8 cellular contexts compared by ENCODE assay signal in the genomic region with DNA sequence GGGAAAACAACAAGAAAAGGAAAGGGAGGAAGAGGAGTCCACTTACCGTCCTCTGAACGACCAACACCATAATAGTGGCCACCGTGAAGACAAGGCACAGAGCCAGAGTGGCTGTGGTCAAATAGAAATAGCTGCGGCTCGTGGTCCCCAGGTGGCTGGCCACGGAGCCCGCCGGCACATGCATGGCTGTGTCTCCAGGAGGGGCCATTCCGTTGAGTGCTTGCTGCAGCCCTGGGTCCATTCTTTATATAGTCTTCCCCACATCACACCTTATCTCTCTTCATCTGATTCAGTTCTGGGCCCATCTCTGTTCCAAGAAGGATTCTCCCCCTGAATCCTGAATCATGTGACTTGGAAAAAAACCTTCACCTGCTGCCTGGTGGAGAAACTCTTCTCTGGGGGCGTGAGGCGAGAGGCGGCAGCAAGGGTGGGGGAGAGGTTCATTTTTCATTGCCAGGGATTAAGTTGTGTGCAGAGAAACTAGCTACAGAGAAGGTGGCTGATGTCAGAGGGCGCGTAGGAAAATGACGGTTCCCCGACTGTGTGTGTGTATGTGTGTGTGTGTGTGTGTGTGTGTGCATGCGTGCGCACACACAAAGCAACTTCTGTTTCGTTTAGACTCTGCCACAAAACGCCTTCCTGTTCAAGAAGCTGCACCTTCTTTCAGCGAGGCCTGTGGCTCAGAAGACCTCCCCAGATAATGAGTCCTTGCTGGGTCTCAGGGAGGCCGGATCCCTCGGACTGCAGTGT. TPM values are rescaled to one million over a fixed set of nuclear protein-coding genes. Genes with fewer than 3 reads are reported as not detected.
DNase-seq lines count a peak whose midpoint lies in the region; ATAC-seq lines count a peak whose summit lies in the region.
"Had no signal": no experiment of that assay in that cellular context is flagged by ENCODE, and none has a peak within 500 bp of the region (broad histone marks: within the 10 kb centered on the region; RNA-seq: fewer than 3 reads in every experiment).

A gene with protein sequence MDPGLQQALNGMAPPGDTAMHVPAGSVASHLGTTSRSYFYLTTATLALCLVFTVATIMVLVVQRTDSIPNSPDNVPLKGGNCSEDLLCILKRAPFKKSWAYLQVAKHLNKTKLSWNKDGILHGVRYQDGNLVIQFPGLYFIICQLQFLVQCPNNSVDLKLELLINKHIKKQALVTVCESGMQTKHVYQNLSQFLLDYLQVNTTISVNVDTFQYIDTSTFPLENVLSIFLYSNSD (minus strand): TSS at position 529 of the 750 bp plus-strand sequence. CDS start 288 bp downstream, at position 241.

- no peaks in the 10 kb centered on the region for H3K27me3 Mint-ChIP-seq in activated T-cell treated with anti-CD3 and anti-CD28 coated beads, Interleukin-2, amount 50 U/mL, for 24 hours
- H3K27me3 Mint-ChIP-seq in stimulated activated naive CD8-positive, alpha-beta T cell treated with anti-CD3 and anti-CD28 coated beads, Interleukin-15, Interleukin-2, amounts not matched to agents 100 ng/mL and 50 ng/mL, for 24 hours = no peaks in the 10 kb centered on the region

- peak within 1 kb of the TSS; percentile 69 for H3K9ac ChIP-seq in Karpas-422 (ENCODE audit: low read length)

- peak within 1 kb of the TSS; percentile 94 for H3K4me2 ChIP-seq in Karpas-422 (ENCODE audit: low read depth, low read length, poor library complexity, severe bottlenecking)

- peak; percentile 91 for DNase-seq in Karpas-422
- DNase-seq in activated T-cell treated with anti-CD3 and anti-CD28 coated beads, Interleukin-2, amount 50 U/mL, for 24 hours = peak; percentile 83
- peak; percentile 37 for DNase-seq in medulla oblongata (ENCODE audit: extremely low spot score)
- DNase-seq in NCI-H2029 treated with DMSO at 0.1 percent for 48 hours (lab: John Stamatoyannopoulos, UW) = no peak
- no peak for DNase-seq in NCI-H510A (lab: John Stamatoyannopoulos, UW)

- no peaks in the 10 kb centered on the region for H3K9me3 Mint-ChIP-seq in activated T-cell treated with anti-CD3 and anti-CD28 coated beads, Interleukin-2, amount 50 U/mL, for 24 hours
- H3K9me3 Mint-ChIP-seq in stimulated activated naive CD8-positive, alpha-beta T cell treated with anti-CD3 and anti-CD28 coated beads, Interleukin-15, Interleukin-2, amounts not matched to agents 100 ng/mL and 50 ng/mL, for 24 hours = peaks cover 5% of the 10 kb centered on the region

- H3K27ac ChIP-seq in Karpas-422 (ENCODE audit: low read length) = peak within 1 kb of the TSS; percentile 85

- no peaks in the 10 kb centered on the region for H3K9me3 ChIP-seq in Karpas-422 (ENCODE audit: low read length)

- H3K27ac Mint-ChIP-seq in activated T-cell treated with anti-CD3 and anti-CD28 coated beads, Interleukin-2, amount 50 U/mL, for 24 hours = peak within 1 kb of the TSS; percentile 98
- H3K27ac Mint-ChIP-seq in stimulated activated naive CD8-positive, alpha-beta T cell treated with anti-CD3 and anti-CD28 coated beads, Interleukin-15, Interleukin-2, amounts not matched to agents 100 ng/mL and 50 ng/mL, for 24 hours = peak within 1 kb of the TSS; percentile 98

- H3K4me3 Mint-ChIP-seq in activated T-cell treated with anti-CD3 and anti-CD28 coated beads, Interleukin-2, amount 50 U/mL, for 24 hours = peak within 1 kb of the TSS; percentile 94
- H3K4me3 Mint-ChIP-seq in stimulated activated naive CD8-positive, alpha-beta T cell treated with anti-CD3 and anti-CD28 coated beads, Interleukin-15, Interleukin-2, amounts not matched to agents 100 ng/mL and 50 ng/mL, for 24 hours = peak within 1 kb of the TSS; percentile 98

- peaks cover 52% of the 10 kb centered on the region for H3K4me1 ChIP-seq in Karpas-422 (ENCODE audit: low read length)

- no peak for ATAC-seq in GM21786 (IDR thresholded peaks at IDR 0.05; ENCODE audit: unreplicated experiment)

- peaks cover 43% of the 10 kb centered on the region for H3K36me3 Mint-ChIP-seq in activated T-cell treated with anti-CD3 and anti-CD28 coated beads, Interleukin-2, amount 50 U/mL, for 24 hours (ENCODE audit: low read depth)
- peaks cover 18% of the 10 kb centered on the region for H3K36me3 Mint-ChIP-seq in stimulated activated naive CD8-positive, alpha-beta T cell treated with anti-CD3 and anti-CD28 coated beads, Interleukin-15, Interleukin-2, amounts not matched to agents 100 ng/mL and 50 ng/mL, for 24 hours (ENCODE audit: low read depth)

- peaks cover 13% of the 10 kb centered on the region; the same call in 1 of the 2 replicates for H3K79me2 ChIP-seq in Karpas-422 (ENCODE audit: low read length)

- peaks cover 56% of the 10 kb centered on the region for H3K4me1 Mint-ChIP-seq in activated T-cell treated with anti-CD3 and anti-CD28 coated beads, Interleukin-2, amount 50 U/mL, for 24 hours (ENCODE audit: low read depth)
- peaks cover 67% of the 10 kb centered on the region for H3K4me1 Mint-ChIP-seq in stimulated activated naive CD8-positive, alpha-beta T cell treated with anti-CD3 and anti-CD28 coated beads, Interleukin-15, Interleukin-2, amounts not matched to agents 100 ng/mL and 50 ng/mL, for 24 hours (ENCODE audit: low read depth)

- no peaks in the 10 kb centered on the region for H3K36me3 ChIP-seq in Karpas-422 (ENCODE audit: insufficient read depth, low read length)

- peak within 1 kb of the TSS; percentile 78 for H2AFZ ChIP-seq in Karpas-422 (ENCODE audit: low read length)

- H4K20me1 ChIP-seq in Karpas-422 (ENCODE audit: insufficient read depth, low read depth, low read length) = peaks cover under 1% of the 10 kb centered on the region; the same call in 1 of the 2 replicates

- peak within 1 kb of the TSS; percentile 68 for H3K4me3 ChIP-seq in Karpas-422 (ENCODE audit: low read length)

- no peaks in the 10 kb centered on the region for H3K27me3 ChIP-seq in Karpas-422 (ENCODE audit: low read length)

- no peaks in the 10 kb centered on the region for H3K9me2 ChIP-seq in Karpas-422 (replicated peaks; ENCODE audit: insufficient read depth, low read length)

RNA-seq across cellular contexts. Expression of the gene that starts here (rescaled TPM):
- 17.9 and 19.6 TPM in 2 replicates for total RNA-seq in Karpas-422 (2014; rRNA removed; shearing (Covaris generic); ENCODE audit: low replicate concordance)
- total RNA-seq: LHCN-M2 had no signal

Comparison
In these comparisons a context has a peak if more than half of its experiments do, and no peak if none do; other contexts are left out.
1. DNase-seq: peak in Karpas-422 (single experiment), activated T-cell treated with anti-CD3 and anti-CD28 coated beads, Interleukin-2, amount 50 U/mL, for 24 hours (single experiment) and medulla oblongata (single experiment); none in NCI-H2029 treated with DMSO at 0.1 percent for 48 hours (single experiment) and NCI-H510A (single experiment).